In the genomic region with DNA sequence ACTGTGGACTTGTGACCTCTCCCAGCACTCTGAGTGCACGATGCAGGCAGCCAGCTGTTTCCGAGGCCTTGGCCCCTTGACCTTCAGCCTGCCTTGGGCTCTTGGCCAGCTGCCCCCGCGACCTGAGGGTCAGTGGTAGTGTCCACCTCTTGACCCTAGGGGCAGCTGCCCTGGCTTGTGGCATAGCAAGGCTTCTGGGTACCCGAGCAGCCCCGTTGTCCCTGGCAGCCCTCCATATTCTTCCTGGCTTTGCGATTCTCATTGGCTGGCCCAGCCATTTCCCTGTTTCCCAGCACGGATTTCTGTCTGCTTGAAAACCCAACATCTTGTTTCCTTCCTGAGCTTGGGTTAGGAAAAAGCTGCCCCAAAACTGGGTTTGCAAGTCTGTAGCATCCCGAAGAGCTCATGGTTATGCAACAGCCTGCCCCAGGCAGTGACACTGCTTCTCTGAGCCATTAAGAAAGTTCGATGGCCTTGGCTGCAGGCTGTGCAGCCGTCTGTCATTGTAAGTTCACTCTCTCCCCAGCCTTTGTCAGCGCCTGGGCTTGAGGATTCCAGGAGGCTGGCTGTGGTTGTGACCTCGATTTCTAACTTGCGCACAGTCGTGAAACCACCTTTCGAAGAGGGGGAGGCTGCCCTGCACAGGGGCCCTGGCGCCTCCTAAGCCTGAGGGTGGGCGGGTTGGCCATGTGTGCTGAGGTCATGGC, we compare ENCODE assay signal across 13 cellular contexts. TPM values are rescaled to one million over a fixed set of nuclear protein-coding genes. Genes with fewer than 3 reads are reported as not detected.
A peak's percentile ranks its signal among the peaks of the same experiment; 100 is the strongest.
DNase-seq lines count a peak whose midpoint lies in the region; ATAC-seq, FAIRE-seq and TF ChIP-seq lines count a peak whose summit lies in the region.
"Had no signal": no experiment of that assay in that cellular context is flagged by ENCODE, and none has a peak within 500 bp of the region (broad histone marks: within the 10 kb centered on the region; RNA-seq: fewer than 3 reads in every experiment).

No MANE protein-coding gene starts in this region.

- H3K36me3 ChIP-seq in CD8-positive, alpha-beta T cell (ENCODE audit: insufficient read depth, low read length): no peaks in the 10 kb centered on the region
- H3K36me3 ChIP-seq in bronchial epithelial cell (ENCODE audit: control insufficient read depth, insufficient read depth, low read length): peaks cover 2% of the 10 kb centered on the region

- H3K4me3 Mint-ChIP-seq in CD8-positive, alpha-beta T cell: no peak overlapping the region
- H3K4me3 Mint-ChIP-seq: activated B cell treated with CpG ODN at 0.5 μM for 24 hours had no signal

- no peak overlapping the region for H3K4me3 ChIP-seq in CD8-positive, alpha-beta T cell (ENCODE audit: low read depth, low read length)
- H3K4me3 ChIP-seq in bronchial epithelial cell (ENCODE audit: low read depth, low read length): no peak overlapping the region

- no peaks in the 10 kb centered on the region for H3K4me1 ChIP-seq in CD8-positive, alpha-beta T cell (ENCODE audit: insufficient read depth, low read length)

- no peak overlapping the region for H3K27ac Mint-ChIP-seq in CD8-positive, alpha-beta T cell
- H3K27ac Mint-ChIP-seq: activated B cell treated with CpG ODN at 0.5 μM for 24 hours had no signal

- peaks cover 4% of the 10 kb centered on the region for H3K27me3 Mint-ChIP-seq in CD8-positive, alpha-beta T cell (ENCODE audit: low read depth)

- H3K27ac ChIP-seq in CD8-positive, alpha-beta T cell (ENCODE audit: low read depth, low read length): no peak overlapping the region

- in situ Hi-C loops in GM13976 (cut with MboI; ENCODE audit: low sequenced_read_pairs, unreplicated experiment): loop anchor here (10.0 to 25.0 kb wide), 2 partner anchors 287 to 561 kb away; no protein-coding TSS in a partner anchor

- FAIRE-seq in bronchial epithelial cell (lab: Jason Lieb, UNC): peak; percentile 82
- FAIRE-seq: RCC 7860 had no signal

- CTCF ChIA-PET in CD8-positive, alpha-beta T cell (lab: Charles Lee): interaction anchor here (1.2 kb wide), 1 partner anchor 26 kb away, joined by 3 read pairs; no protein-coding TSS in a partner anchor

- no peak for TF ChIP-seq CTCF in CD8-positive, alpha-beta T cell (IDR thresholded peaks at IDR 0.05)
- TF ChIP-seq CTCF in bronchial epithelial cell (IDR thresholded peaks at IDR 0.05; ENCODE audit: insufficient read depth, low read length, severe bottlenecking) (no peak), GM13976 (IDR thresholded peaks at IDR 0.05; ENCODE audit: borderline replicate concordance, control extremely low read depth, extremely low read depth, insufficient read depth, missing control alignments) (no peak)

- H3K9me3 Mint-ChIP-seq in CD8-positive, alpha-beta T cell: no peaks in the 10 kb centered on the region
- H3K9me3 Mint-ChIP-seq: activated B cell treated with CpG ODN at 0.5 μM for 24 hours had no signal

- no peaks in the 10 kb centered on the region for H3K36me3 Mint-ChIP-seq in CD8-positive, alpha-beta T cell

- ATAC-seq in CD8-positive, alpha-beta T cell: peak; percentile 46

- intact Hi-C loops in CD8-positive, alpha-beta T cell (cut with DNase I, micrococcal nuclease): loop anchor here in 1 of 2 experiments (5.0 kb wide), 1 partner anchor 389 kb away; a partner anchor contains a TSS

- no peaks in the 10 kb centered on the region for H3K4me1 Mint-ChIP-seq in CD8-positive, alpha-beta T cell (ENCODE audit: low read depth)
- H3K4me1 Mint-ChIP-seq: activated B cell treated with CpG ODN at 0.5 μM for 24 hours had no signal

- no peaks in the 10 kb centered on the region for H3K27me3 ChIP-seq in CD8-positive, alpha-beta T cell (ENCODE audit: insufficient read depth, low read length)
- H3K27me3 ChIP-seq in bronchial epithelial cell (ENCODE audit: control insufficient read depth, insufficient read depth, low read length): no peaks in the 10 kb centered on the region

- POLR2A ChIA-PET in CD8-positive, alpha-beta T cell (lab: Charles Lee): no interaction called here

- DNase-seq in CD8-positive, alpha-beta T cell: peak in 1 of 7 experiments; percentile 25
- DNase-seq in bronchial epithelial cell (ENCODE audit: low read depth) (peak; percentile 27), iris pigment epithelial cell (ENCODE audit: low read depth) (peak; percentile 37), putamen (ENCODE audit: low spot score) (peak; percentile 55), OCI-M2 (lab: John Stamatoyannopoulos, UW; ENCODE audit: unreplicated experiment) (no peak), GM13976 (ENCODE audit: low spot score) (no peak), NCI-H2171 treated with DMSO at 0.1 percent for 48 hours (lab: John Stamatoyannopoulos, UW) (no peak), NCI-H82 (lab: John Stamatoyannopoulos, UW) (no peak)
- DNase-seq: activated B cell treated with CpG ODN at 0.5 μM for 24 hours; activated effector memory CD4-positive, alpha-beta T cell treated with anti-CD3 and anti-CD28 coated beads, Interleukin-2, amount 50 U/mL, for 16 hours; effector memory CD4-positive, alpha-beta T cell; NCI-H2081 treated with DMSO at 0.1 percent for 48 hours had no signal

- no peaks in the 10 kb centered on the region for H3K9me3 ChIP-seq in CD8-positive, alpha-beta T cell (ENCODE audit: low read length)

RNA-seq across cellular contexts. Expression of a gene that starts 48.8 kb away (rescaled TPM):
- not detected for total RNA-seq in CD8-positive, alpha-beta T cell
- total RNA-seq in bronchial epithelial cell: 18.2 and 25.2 TPM in 2 replicates
- total RNA-seq: activated B cell treated with CpG ODN at 0.5 μM for 24 hours had no signal

Comparison
In these comparisons a context has a peak if more than half of its experiments do, and no peak if none do; other contexts are left out.
1. DNase-seq: peak in bronchial epithelial cell (single experiment), iris pigment epithelial cell (single experiment) and putamen (single experiment); none in OCI-M2 (single experiment), GM13976 (single experiment), NCI-H2171 treated with DMSO at 0.1 percent for 48 hours (single experiment) and NCI-H82 (single experiment).
2. RNA of a gene that starts 48.8 kb away (total RNA-seq): 18.2 to 25.2 TPM in bronchial epithelial cell; not detected in CD8-positive, alpha-beta T cell; every median in the first group is over 10 times any median in the second.